In genomic region chr15:85937661-85938060, GRCh38 we compare ENCODE assay signal across 22 cellular contexts.
"Had no signal": no experiment of that assay in that cellular context is flagged by ENCODE, and none has a peak within 500 bp of the region (broad histone marks: within the 10 kb centered on the region; RNA-seq: fewer than 3 reads in every experiment).

No MANE protein-coding gene starts in this region.

- H3K36me3 Mint-ChIP-seq: mesothelial cell of epicardium; naive B cell; naive thymus-derived CD8-positive, alpha-beta T cell had no signal

- H3K4me1 ChIP-seq: colonic mucosa, esophagus muscularis mucosa, foreskin keratinocyte, gastroesophageal sphincter, heart left ventricle, left lung, lower lobe of right lung had no signal

- H3K4me1 Mint-ChIP-seq: endodermal cell; naive thymus-derived CD8-positive, alpha-beta T cell had no signal

- H3K36me3 ChIP-seq: colonic mucosa, esophagus muscularis mucosa, gastroesophageal sphincter, heart left ventricle, left lung, lower lobe of right lung had no signal

- H2AFZ ChIP-seq: hepatocyte had no signal

- H3K27ac ChIP-seq: colonic mucosa, epithelial cell of prostate, esophagus muscularis mucosa, foreskin keratinocyte, gastroesophageal sphincter, heart left ventricle, hepatocyte, left lung, lower lobe of right lung had no signal

- ATAC-seq: effector memory CD8-positive, alpha-beta T cell; foreskin keratinocyte; gastroesophageal sphincter; heart left ventricle; left cardiac atrium; left lung; left ventricle myocardium superior; lower lobe of right lung; mucosa of descending colon; naive thymus-derived CD8-positive, alpha-beta T cell had no signal

- DNase-seq: colonic mucosa; cortex of kidney; effector CD8-positive, alpha-beta T cell; effector memory CD8-positive, alpha-beta T cell; endodermal cell; erythroblast; foreskin keratinocyte; heart left ventricle; left cardiac atrium; left lung; left ventricle myocardium superior; lower lobe of right lung; mesenchymal stem cell; mucosa of descending colon; naive B cell; naive thymus-derived CD8-positive, alpha-beta T cell had no signal

- H3K27me3 ChIP-seq: colonic mucosa, esophagus muscularis mucosa, foreskin keratinocyte, gastroesophageal sphincter, heart left ventricle, hepatocyte, left lung had no signal

- H3K4me3 ChIP-seq: colonic mucosa, esophagus muscularis mucosa, gastroesophageal sphincter, heart left ventricle, hepatocyte, left lung, lower lobe of right lung, mucosa of descending colon had no signal

- H3K4me3 Mint-ChIP-seq: dendritic cell treated with granulocyte-macrophage colony-stimulating factor and Interleukin-4, amounts not matched to agents 40 ng/mL and 50 ng/mL, for 4 days; effector memory CD8-positive, alpha-beta T cell; endodermal cell; mesothelial cell of epicardium; naive B cell; naive thymus-derived CD8-positive, alpha-beta T cell had no signal

- H3K79me2 ChIP-seq: hepatocyte had no signal

- H3K27me3 Mint-ChIP-seq: dendritic cell treated with granulocyte-macrophage colony-stimulating factor and Interleukin-4, amounts not matched to agents 40 ng/mL and 50 ng/mL, for 4 days had no signal

- H3K9me3 Mint-ChIP-seq: dendritic cell treated with granulocyte-macrophage colony-stimulating factor and Interleukin-4, amounts not matched to agents 40 ng/mL and 50 ng/mL, for 4 days; effector memory CD8-positive, alpha-beta T cell; endodermal cell; mesothelial cell of epicardium; naive B cell; naive thymus-derived CD8-positive, alpha-beta T cell had no signal

- H3K4me2 ChIP-seq: hepatocyte had no signal

- H3K27ac Mint-ChIP-seq: dendritic cell treated with granulocyte-macrophage colony-stimulating factor and Interleukin-4, amounts not matched to agents 40 ng/mL and 50 ng/mL, for 4 days; endodermal cell; mesothelial cell of epicardium; naive B cell; naive thymus-derived CD8-positive, alpha-beta T cell had no signal

- H3K9me3 ChIP-seq: colonic mucosa, esophagus muscularis mucosa, gastroesophageal sphincter, heart left ventricle, left lung, lower lobe of right lung, mucosa of descending colon had no signal
